Comparison of ENCODE assay signal across 11 cellular contexts in the genomic region with DNA sequence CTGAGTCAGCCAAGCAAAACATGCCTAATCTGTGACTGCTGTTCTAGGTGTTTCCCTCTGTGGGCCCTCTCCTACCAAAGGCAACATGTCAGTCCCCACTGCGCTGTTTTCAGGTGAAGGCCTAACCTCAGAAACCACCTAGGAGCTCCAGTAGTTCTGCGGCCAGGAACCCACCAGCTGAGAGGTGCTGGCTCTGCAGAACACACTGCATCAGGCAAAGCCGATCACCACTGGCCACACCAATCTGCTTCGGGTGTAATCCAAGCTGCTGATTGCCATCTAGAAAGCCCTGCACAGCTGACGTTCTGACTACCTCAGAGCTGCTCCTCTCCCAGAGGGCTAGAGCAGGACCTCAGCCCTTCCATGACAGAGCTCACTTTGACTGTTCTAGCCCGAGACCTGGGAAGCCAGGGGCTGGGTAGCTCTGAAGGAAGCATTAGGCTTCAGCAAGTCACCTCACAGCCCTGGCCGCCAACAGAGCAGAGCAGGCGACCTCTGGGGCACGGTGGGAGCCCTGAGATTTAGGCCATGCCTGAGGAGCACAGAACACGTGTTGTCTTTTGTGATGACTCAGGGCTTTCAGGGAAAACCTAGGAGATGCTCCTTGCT. TPM values are rescaled to one million over a fixed set of nuclear protein-coding genes. Genes with fewer than 3 reads are reported as not detected.
DNase-seq lines count a peak whose midpoint lies in the region; ATAC-seq lines count a peak whose summit lies in the region.
"Had no signal": no experiment of that assay in that cellular context is flagged by ENCODE, and none has a peak within 500 bp of the region (broad histone marks: within the 10 kb centered on the region; RNA-seq: fewer than 3 reads in every experiment).

No MANE protein-coding gene starts in this region.

- no peaks in the 10 kb centered on the region for H3K36me3 ChIP-seq in aorta (ENCODE audit: control insufficient read depth in 1 of 2, insufficient read depth in 2 of 2, low read length in 1 of 2)

- DNase-seq in stimulated activated CD4-positive, alpha-beta T cell treated with anti-CD3 and anti-CD28 coated beads, Interleukin-1b, Interleukin-23, amount 100 ng/mL, for 48 hours, result peak; percentile 38
- no peak for DNase-seq in stimulated activated CD4-positive, alpha-beta T cell treated with anti-CD3 and anti-CD28 coated beads, Interleukin-4, amount 100 ng/mL, for 1 hour
- peak in 1 of 2 donors; percentile 59 for DNase-seq in aorta
- DNase-seq in GM19238 (ENCODE audit: insufficient read length, low spot score), result no peak
- DNase-seq: mesenchymal stem cell, NCI-H2029 had no signal

- no peak overlapping the region for H3K4me3 ChIP-seq in aorta (ENCODE audit: low read length in 2 of 2)
- H3K4me3 ChIP-seq: right atrium auricular region had no signal

- H3K4me1 ChIP-seq in aorta (ENCODE audit: control insufficient read depth in 1 of 2, insufficient read depth in 2 of 2, low read length in 2 of 2), result peaks cover 0 to 2% of the 10 kb centered on the region in 2 donors

- peak overlapping the region; percentile 71 for H3K4me3 Mint-ChIP-seq in activated T-helper 17 cell treated with anti-CD3 and anti-CD28 coated beads, Interleukin-2, amount 50 U/mL, for 72 hours

- H3K9me3 ChIP-seq in aorta (ENCODE audit: control insufficient read depth, low read length), result no peaks in the 10 kb centered on the region
- H3K9me3 ChIP-seq: right atrium auricular region had no signal

- H3K27ac ChIP-seq in layer of hippocampus (ENCODE audit: low read depth, low read length), result peak overlapping the region; percentile 81
- peak overlapping the region; percentile 32 to 73 for H3K27ac ChIP-seq in aorta (ENCODE audit: low read depth in 1 of 2, low read length in 2 of 2)
- H3K27ac ChIP-seq: right atrium auricular region had no signal

- H3K27me3 Mint-ChIP-seq in activated T-helper 17 cell treated with anti-CD3 and anti-CD28 coated beads, Interleukin-2, amount 50 U/mL, for 72 hours, result no peaks in the 10 kb centered on the region

- no peaks in the 10 kb centered on the region for H3K9me3 Mint-ChIP-seq in activated T-helper 17 cell treated with anti-CD3 and anti-CD28 coated beads, Interleukin-2, amount 50 U/mL, for 72 hours

- peak; percentile 78 for ATAC-seq in activated T-helper 17 cell treated with anti-CD3 and anti-CD28 coated beads, Interleukin-2, amount 50 U/mL, for 72 hours (replicated peaks)
- ATAC-seq in aorta (ENCODE audit: low FRiP score) (peak; percentile 47), GM21423 (IDR thresholded peaks at IDR 0.05; ENCODE audit: unreplicated experiment) (no peak), GM21528 (IDR thresholded peaks at IDR 0.05; ENCODE audit: low FRiP score, unreplicated experiment) (no peak)

- no peaks in the 10 kb centered on the region for H3K27me3 ChIP-seq in layer of hippocampus (ENCODE audit: control insufficient read depth, insufficient read depth, low read length)
- H3K27me3 ChIP-seq in aorta (ENCODE audit: control insufficient read depth in 1 of 2, insufficient read depth in 2 of 2, low read length in 1 of 2), result no peaks in the 10 kb centered on the region
- H3K27me3 ChIP-seq: right atrium auricular region had no signal

- intact Hi-C loops in aorta (cut with DNase I), result no loop called here

- 25% methylated on average over 10 of the region's 10 CpGs for WGBS in aorta, 2 donors

- peaks cover 33% of the 10 kb centered on the region for H3K36me3 Mint-ChIP-seq in activated T-helper 17 cell treated with anti-CD3 and anti-CD28 coated beads, Interleukin-2, amount 50 U/mL, for 72 hours (ENCODE audit: low read depth)

- H3K4me1 Mint-ChIP-seq in activated T-helper 17 cell treated with anti-CD3 and anti-CD28 coated beads, Interleukin-2, amount 50 U/mL, for 72 hours, result peaks cover 32% of the 10 kb centered on the region

- peak overlapping the region; percentile 92 for H3K27ac Mint-ChIP-seq in activated T-helper 17 cell treated with anti-CD3 and anti-CD28 coated beads, Interleukin-2, amount 50 U/mL, for 72 hours

RNA-seq across cellular contexts. Expression of a gene that starts 14.8 kb away (rescaled TPM):
- 10 to 100 TPM; 19.5 to 23.2 TPM for total RNA-seq in activated T-helper 17 cell treated with anti-CD3 and anti-CD28 coated beads, Interleukin-2, amount 50 U/mL, for 72 hours
- 10 to 100 TPM; 70.6 to 76.7 TPM for total RNA-seq in aorta
- 10 to 100 TPM; 37.1 to 70.9 TPM for polyA plus RNA-seq in aorta

RNA-seq across cellular contexts. Expression of a gene that starts 48.1 kb away (rescaled TPM):
- 10 to 100 TPM; 41.2 to 64.0 TPM for total RNA-seq in activated T-helper 17 cell treated with anti-CD3 and anti-CD28 coated beads, Interleukin-2, amount 50 U/mL, for 72 hours
- 10 to 100 TPM; 31.9 to 55.6 TPM for total RNA-seq in aorta
- 10 to 100 TPM in 1 of 2 donors, 1 to 10 TPM in 1; 2.1 to 23.2 TPM for polyA plus RNA-seq in aorta

RNA-seq across cellular contexts. Expression of a gene that starts 51.4 kb away (rescaled TPM):
- total RNA-seq in activated T-helper 17 cell treated with anti-CD3 and anti-CD28 coated beads, Interleukin-2, amount 50 U/mL, for 72 hours, result under 1 TPM; 0.37 to 0.67 TPM
- total RNA-seq in aorta, result 10 to 100 TPM; 33.6 to 35.4 TPM
- polyA plus RNA-seq in aorta, result 10 to 100 TPM in 1 of 2 donors, 1 to 10 TPM in 1; 9.6 to 13.6 TPM

Comparison
In these comparisons a context has a peak if more than half of its experiments do, and no peak if none do; other contexts are left out.
1. ATAC-seq: peak in activated T-helper 17 cell treated with anti-CD3 and anti-CD28 coated beads, Interleukin-2, amount 50 U/mL, for 72 hours (single experiment) and aorta (single experiment); none in GM21423 (single experiment) and GM21528 (single experiment).
2. RNA of a gene that starts 51.4 kb away (total RNA-seq): 33.6 to 35.4 TPM in aorta; 0.37 to 0.67 TPM in activated T-helper 17 cell treated with anti-CD3 and anti-CD28 coated beads, Interleukin-2, amount 50 U/mL, for 72 hours; every median in the first group is over 10 times any median in the second.